In the genomic region with DNA sequence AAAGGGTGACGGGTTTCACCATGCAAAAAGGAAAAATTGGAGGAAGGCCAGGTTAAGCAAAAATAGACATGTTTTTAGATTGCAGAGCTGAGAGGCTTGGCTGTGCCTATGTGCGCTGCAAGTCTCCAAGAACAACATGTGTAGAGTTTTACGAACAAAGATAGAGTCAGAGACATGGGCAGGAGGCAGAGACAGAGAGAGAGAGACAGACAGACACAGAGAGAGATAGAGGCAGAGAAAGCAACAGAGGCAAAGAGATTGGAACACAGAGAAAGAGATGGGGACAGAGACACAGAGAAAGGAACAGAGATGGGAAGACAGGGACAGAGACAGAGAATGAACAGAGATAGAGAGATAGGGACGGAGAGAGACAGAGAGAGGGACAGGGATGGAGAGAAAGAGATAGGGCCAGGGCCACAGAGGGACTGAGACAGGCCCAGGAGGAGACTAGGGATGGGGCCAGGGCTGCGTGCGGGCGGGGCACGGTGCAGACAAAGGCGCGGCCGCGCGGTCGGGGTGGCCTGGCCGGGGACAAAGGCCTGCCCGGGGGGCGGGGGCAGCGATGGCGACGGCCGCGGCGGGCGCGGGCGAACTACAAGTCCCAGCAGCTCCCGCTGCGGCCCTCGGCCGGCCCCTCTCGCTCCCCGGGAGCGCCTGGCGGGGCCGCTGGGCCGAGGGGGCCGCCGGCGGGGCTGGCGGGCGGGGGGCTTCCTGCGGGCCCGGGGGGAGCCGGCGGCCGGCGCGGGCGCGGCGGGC, we compare ENCODE assay signal across 9 cellular contexts. TPM values are rescaled to one million over a fixed set of nuclear protein-coding genes. Genes with fewer than 3 reads are reported as not detected.
A peak's percentile ranks its signal among the peaks of the same experiment; 100 is the strongest.
DNase-seq lines count a peak whose midpoint lies in the region; ATAC-seq, FAIRE-seq and TF ChIP-seq lines count a peak whose summit lies in the region.
"Had no signal": no experiment of that assay in that cellular context is flagged by ENCODE, and none has a peak within 500 bp of the region (broad histone marks: within the 10 kb centered on the region; RNA-seq: fewer than 3 reads in every experiment).

A gene (plus strand): TSS at position 633 of the 756 bp plus-strand sequence. CDS start 3,140 bp downstream, outside the sequence.

- H3K4me1 ChIP-seq in HUES48 (ENCODE audit: control insufficient read depth, insufficient read depth, low read length), result peaks cover 7% of the 10 kb centered on the region

- H3K9me3 ChIP-seq in HUES48 (ENCODE audit: control insufficient read depth, insufficient read depth, low read length) (no peaks in the 10 kb centered on the region), iPS-18c (ENCODE audit: control insufficient read depth, insufficient read depth, low read length) (no peaks in the 10 kb centered on the region)

- no TSS peak for BruUV-seq in Calu3 (replicated peaks; lab: Mats Ljungman, UMichigan)

- peak within 1 kb of the TSS; percentile 83 for H3K27ac Mint-ChIP-seq in Calu3 (ENCODE audit: unreplicated experiment)

- peaks cover 17% of the 10 kb centered on the region for H3K36me3 Mint-ChIP-seq in Calu3 (ENCODE audit: insufficient read depth, unreplicated experiment)

- DNase-seq in Calu3, result peak; percentile 60
- peak; percentile 47 for DNase-seq in SK-MEL-5 (ENCODE audit: low read depth, low spot score)
- no peak for DNase-seq in bronchial epithelial cell (ENCODE audit: low read depth)
- no peak for DNase-seq in retinal pigment epithelial cell (ENCODE audit: low read depth)
- no peak for DNase-seq in OCI-M2 (lab: John Stamatoyannopoulos, UW; ENCODE audit: unreplicated experiment)

- H3K4me3 ChIP-seq in HUES48 (ENCODE audit: low read depth, low read length), result peak within 1 kb of the TSS; percentile 80
- H3K4me3 ChIP-seq in bronchial epithelial cell (ENCODE audit: low read depth, low read length), result peak within 1 kb of the TSS; percentile 46
- peak within 1 kb of the TSS; percentile 73 for H3K4me3 ChIP-seq in iPS-18c (ENCODE audit: insufficient read depth, low read depth, low read length)
- peak within 1 kb of the TSS; percentile 78 for H3K4me3 ChIP-seq in retinal pigment epithelial cell (ENCODE audit: low read length)

- FAIRE-seq in bronchial epithelial cell (lab: Jason Lieb, UNC), result no peak
- FAIRE-seq: TTC549 had no signal

- peaks cover 13% of the 10 kb centered on the region for H3K27me3 Mint-ChIP-seq in Calu3 (ENCODE audit: unreplicated experiment)

- in situ Hi-C loops in SK-MEL-5 (cut with HindIII; ENCODE audit: low pct_unique_long_range_greater_than_20kb, low sequenced_read_pairs), result no loop called here

- ATAC-seq in HG02852 (IDR thresholded peaks at IDR 0.05; ENCODE audit: unreplicated experiment), result no peak

- H3K27me3 ChIP-seq in HUES48 (ENCODE audit: control insufficient read depth, insufficient read depth, low read length), result no peaks in the 10 kb centered on the region
- H3K27me3 ChIP-seq in bronchial epithelial cell (ENCODE audit: control insufficient read depth, insufficient read depth, low read length), result no peaks in the 10 kb centered on the region

- peak within 1 kb of the TSS; percentile 76 for H3K4me3 Mint-ChIP-seq in Calu3 (ENCODE audit: low read depth, unreplicated experiment)

- intact Hi-C loops in Calu3 (cut with micrococcal nuclease; ENCODE audit: unreplicated experiment), result no loop called here

- H3K36me3 ChIP-seq in HUES48 (ENCODE audit: control insufficient read depth, insufficient read depth, low read length) (peaks cover 6% of the 10 kb centered on the region; the same call in 1 of the 2 replicates), bronchial epithelial cell (ENCODE audit: control insufficient read depth, insufficient read depth, low read length) (no peaks in the 10 kb centered on the region)

- peak within 1 kb of the TSS; percentile 5 for H3K27ac ChIP-seq in HUES48 (ENCODE audit: low read depth, low read length)

- no peak for TF ChIP-seq CTCF in Calu3 (IDR thresholded peaks at IDR 0.05; ENCODE audit: unreplicated experiment)
- no peak for TF ChIP-seq CTCF in bronchial epithelial cell (IDR thresholded peaks at IDR 0.05; ENCODE audit: insufficient read depth, low read length, severe bottlenecking)
- TF ChIP-seq CTCF in retinal pigment epithelial cell (conservative IDR thresholded peaks at IDR 0.05; ENCODE audit: low read depth, low read length), result no peak

- peaks cover 10% of the 10 kb centered on the region for H3K4me1 Mint-ChIP-seq in Calu3 (ENCODE audit: low read depth, unreplicated experiment)

- CTCF ChIA-PET in Calu3 (lab: Charles Lee), result no interaction called here

- no peaks in the 10 kb centered on the region for H3K9me3 Mint-ChIP-seq in Calu3 (ENCODE audit: low read depth, unreplicated experiment)

- peak within 1 kb of the TSS; percentile 78 for H3K9ac ChIP-seq in HUES48 (ENCODE audit: low read depth, low read length)

RNA-seq across cellular contexts. Expression of the gene that starts here (rescaled TPM):
- total RNA-seq in Calu3 (2022), result 22.6 and 23.8 TPM in 2 replicates
- total RNA-seq in SK-MEL-5 (2014; rRNA removed; shearing (Covaris generic)), result 17.7 and 18.7 TPM in 2 replicates
- polyA plus RNA-seq in SK-MEL-5 (2015; cell fraction: cytosol; rRNA removed), result 36.9 and 39.7 TPM in 2 replicates
- polyA plus RNA-seq in SK-MEL-5 (2015; cell fraction: nucleus; rRNA removed), result 16.2 and 16.9 TPM in 2 replicates
- 3.5 and 3.9 TPM in 2 replicates for total RNA-seq in bronchial epithelial cell

Comparison
In these comparisons a context has a peak if more than half of its experiments do, and no peak if none do; other contexts are left out.
1. DNase-seq: peak in Calu3 (single experiment) and SK-MEL-5 (single experiment); none in bronchial epithelial cell (single experiment), retinal pigment epithelial cell (single experiment) and OCI-M2 (single experiment).
2. Peak in every context shown above with its lines, with median percentiles within 50 percentile points of each other: H3K4me3 ChIP-seq.